In genomic region chr15:65130941-65131340, GRCh38 we compare ENCODE assay signal across 21 cellular contexts. TPM values are rescaled to one million over a fixed set of nuclear protein-coding genes. Genes with fewer than 3 reads are reported as not detected.
DNase-seq lines count a peak whose midpoint lies in the region; ATAC-seq and TF ChIP-seq lines count a peak whose summit lies in the region.
"Had no signal": no experiment of that assay in that cellular context is flagged by ENCODE, and none has a peak within 500 bp of the region (broad histone marks: within the 10 kb centered on the region; RNA-seq: fewer than 3 reads in every experiment).

No MANE protein-coding gene starts in this region.

- H3K9ac ChIP-seq in mesendoderm (ENCODE audit: low read length), result no peak overlapping the region

- H3K36me3 ChIP-seq in mesendoderm (ENCODE audit: control insufficient read depth, insufficient read depth, low read length), result peaks cover 6% of the 10 kb centered on the region

- DNase-seq in activated CD4-positive, alpha-beta T cell treated with anti-CD3 and anti-CD28 coated beads for 36 hours, result peak; percentile 20
- DNase-seq in activated CD4-positive, alpha-beta T cell treated with anti-CD3 and anti-CD28 coated beads, Interleukin-2, amount 50 U/mL, for 4 hours, result no peak
- DNase-seq in Caki2 (ENCODE audit: low read depth) (peak; percentile 5), WTC11 (ENCODE audit: low spot score) (peak; percentile 20), mesendoderm (peak; percentile 42), NCI-H2196 (lab: John Stamatoyannopoulos, UW; ENCODE audit: unreplicated experiment) (no peak), NCI-H510A treated with DMSO at 0.1 percent for 48 hours (lab: John Stamatoyannopoulos, UW) (no peak)
- DNase-seq: Calu3, hippocampal formation, left cardiac atrium, NCI-H187 treated with DMSO at 0.1 percent for 48 hours, NCI-H69, SW 1271 had no signal

- no peaks in the 10 kb centered on the region for H3K27me3 Mint-ChIP-seq in activated CD4-positive, alpha-beta T cell treated with anti-CD3 and anti-CD28 coated beads for 36 hours
- no peaks in the 10 kb centered on the region for H3K27me3 Mint-ChIP-seq in WTC11 (ENCODE audit: low read depth)
- H3K27me3 Mint-ChIP-seq: activated T-helper 17 cell treated with anti-CD3 and anti-CD28 coated beads, Interleukin-2, amount 50 U/mL, for 72 hours had no signal

- peaks cover 35% of the 10 kb centered on the region for H3K4me1 Mint-ChIP-seq in activated CD4-positive, alpha-beta T cell treated with anti-CD3 and anti-CD28 coated beads for 36 hours
- peaks cover 16% of the 10 kb centered on the region for H3K4me1 Mint-ChIP-seq in WTC11

- H3K27ac ChIP-seq in mesendoderm (ENCODE audit: low read depth, low read length), result no peak overlapping the region

- no peak overlapping the region for H3K23ac ChIP-seq in mesendoderm (ENCODE audit: low read length)

- H3K79me1 ChIP-seq in mesendoderm (ENCODE audit: low read length), result peaks cover 9% of the 10 kb centered on the region

- no peak overlapping the region for H3K4me2 ChIP-seq in mesendoderm (ENCODE audit: low read length)

- no peak overlapping the region for H3K4me3 ChIP-seq in mesendoderm (ENCODE audit: low read length)

- H3K4me3 Mint-ChIP-seq in activated CD4-positive, alpha-beta T cell treated with anti-CD3 and anti-CD28 coated beads for 36 hours, result peak overlapping the region; percentile 15
- H3K4me3 Mint-ChIP-seq in WTC11, result no peak overlapping the region

- no peaks in the 10 kb centered on the region for H3K4me1 ChIP-seq in mesendoderm (ENCODE audit: control insufficient read depth, low read depth, low read length)

- H3K27me3 ChIP-seq in mesendoderm (ENCODE audit: insufficient read depth, low read length, poor library complexity), result no peaks in the 10 kb centered on the region

- no peak for TF ChIP-seq CTCF in WTC11 (IDR thresholded peaks at IDR 0.05)

- H2BK5ac ChIP-seq in mesendoderm (ENCODE audit: low read length), result no peak overlapping the region

- peak overlapping the region; percentile 30 for H3K27ac Mint-ChIP-seq in activated CD4-positive, alpha-beta T cell treated with anti-CD3 and anti-CD28 coated beads for 36 hours
- H3K27ac Mint-ChIP-seq in WTC11, result peak overlapping the region; percentile 47

- intact Hi-C loops in activated CD4-positive, alpha-beta T cell treated with anti-CD3 and anti-CD28 coated beads for 36 hours (cut with DNase I, micrococcal nuclease), result loop anchor here (5.0 to 10.0 kb wide), 3 partner anchors 171 to 1034 kb away; partner anchors contain the start of genes PCLAF (in 1 of the 2), RNU5B-1 (in 1 of the 2), SNX1 (in 1 of the 2) and TRIP4 (in 1 of the 2)

- no peak overlapping the region for H3K18ac ChIP-seq in mesendoderm (ENCODE audit: low read length)

- H2BK15ac ChIP-seq in mesendoderm (replicated peaks; ENCODE audit: low read depth), result no peak overlapping the region

- H3K4ac ChIP-seq in mesendoderm (ENCODE audit: low read depth, low read length), result no peak overlapping the region

- no peak overlapping the region for H3K56ac ChIP-seq in mesendoderm (ENCODE audit: low read length)

- no peak overlapping the region for H2AK5ac ChIP-seq in mesendoderm (ENCODE audit: low read length)

- CTCF ChIA-PET in activated CD4-positive, alpha-beta T cell treated with anti-CD3 and anti-CD28 coated beads for 36 hours (lab: Charles Lee), result interaction anchor here (0.9 kb wide), 1 partner anchor 22 kb away, joined by 3 read pairs; no protein-coding TSS in a partner anchor
- CTCF ChIA-PET in WTC11 (lab: Charles Lee), result interaction anchor here (0.7 to 1.3 kb wide), 4 partner anchors 10 to 188 kb away, joined by 3 to 8 read pairs (median 3); no protein-coding TSS in a partner anchor

- no peak overlapping the region for H4K5ac ChIP-seq in mesendoderm (ENCODE audit: low read length)

- no peak overlapping the region for H2BK120ac ChIP-seq in mesendoderm (ENCODE audit: low read depth, low read length)

- in situ Hi-C loops in Caki2 (cut with HindIII; ENCODE audit: low pct_unique_long_range_greater_than_20kb, low sequenced_read_pairs), result no loop called here

- H3K79me2 ChIP-seq in mesendoderm (ENCODE audit: control insufficient read depth, insufficient read depth, low read length), result peaks cover 6% of the 10 kb centered on the region

- H3K9me3 Mint-ChIP-seq in activated CD4-positive, alpha-beta T cell treated with anti-CD3 and anti-CD28 coated beads for 36 hours (ENCODE audit: low read depth), result no peaks in the 10 kb centered on the region
- H3K9me3 Mint-ChIP-seq in WTC11, result peaks cover under 1% of the 10 kb centered on the region
- H3K9me3 Mint-ChIP-seq: activated T-helper 17 cell treated with anti-CD3 and anti-CD28 coated beads, Interleukin-2, amount 50 U/mL, for 72 hours had no signal

- H4K8ac ChIP-seq in mesendoderm (ENCODE audit: low read depth, low read length), result no peak overlapping the region

- POLR2A ChIA-PET in activated CD4-positive, alpha-beta T cell treated with anti-CD3 and anti-CD28 coated beads for 36 hours (lab: Charles Lee), result interaction anchor here (0.9 kb wide), 1 partner anchor 167 kb away, joined by 4 read pairs; no protein-coding TSS in a partner anchor
- POLR2A ChIA-PET in WTC11 (lab: Charles Lee), result interaction anchor here (0.6 kb wide), 1 partner anchor 153 kb away, joined by 5 read pairs; no protein-coding TSS in a partner anchor

- ATAC-seq in activated CD4-positive, alpha-beta T cell treated with anti-CD3 and anti-CD28 coated beads for 36 hours, result no peak
- peak; percentile 6; the same call in 1 of the 2 replicates for ATAC-seq in WTC11
- ATAC-seq in GM18867 (IDR thresholded peaks at IDR 0.05; ENCODE audit: unreplicated experiment), result no peak
- ATAC-seq: activated CD4-positive, CD25-positive, alpha-beta regulatory T cell treated with anti-CD3 and anti-CD28 coated beads, Interleukin-2, amount 50 U/mL, for 24 hours; activated T-helper 17 cell treated with anti-CD3 and anti-CD28 coated beads, Interleukin-2, amount 50 U/mL, for 72 hours; left cardiac atrium; Panc1 had no signal

- no CpG with 5 or more reads among the region's 5 CpGs for WGBS in mesendoderm (ENCODE audit: extremely low coverage, insufficient coverage, low lambda C conversion rate)

- H3K36me3 Mint-ChIP-seq in activated CD4-positive, alpha-beta T cell treated with anti-CD3 and anti-CD28 coated beads for 36 hours (ENCODE audit: low read depth), result peaks cover 35% of the 10 kb centered on the region
- peaks cover 35% of the 10 kb centered on the region for H3K36me3 Mint-ChIP-seq in WTC11

TF ChIP-seq in WTC11, 78 proteins besides CTCF, POLR2A, EP300 and RAD21 (continues in another document):
- TF ChIP-seq ATF1 (CRISPR knock-in tag; IDR thresholded peaks at IDR 0.05) (no peak), HMGXB4 (CRISPR knock-in tag; IDR thresholded peaks at IDR 0.05) (no peak), FOXJ3 (CRISPR knock-in tag; IDR thresholded peaks at IDR 0.05; ENCODE audit: borderline replicate concordance) (no peak), TP53 (CRISPR knock-in tag; IDR thresholded peaks at IDR 0.05) (no peak), ZNF232 (CRISPR knock-in tag; IDR thresholded peaks at IDR 0.05) (no peak), NR1H2 (CRISPR knock-in tag; IDR thresholded peaks at IDR 0.05) (no peak), SMAD3 (CRISPR knock-in tag; IDR thresholded peaks at IDR 0.05; ENCODE audit: borderline replicate concordance) (no peak), RORB (CRISPR knock-in tag; IDR thresholded peaks at IDR 0.05) (no peak), GABPB1 (CRISPR knock-in tag; IDR thresholded peaks at IDR 0.05) (no peak)
- TF ChIP-seq, protein P1, sequence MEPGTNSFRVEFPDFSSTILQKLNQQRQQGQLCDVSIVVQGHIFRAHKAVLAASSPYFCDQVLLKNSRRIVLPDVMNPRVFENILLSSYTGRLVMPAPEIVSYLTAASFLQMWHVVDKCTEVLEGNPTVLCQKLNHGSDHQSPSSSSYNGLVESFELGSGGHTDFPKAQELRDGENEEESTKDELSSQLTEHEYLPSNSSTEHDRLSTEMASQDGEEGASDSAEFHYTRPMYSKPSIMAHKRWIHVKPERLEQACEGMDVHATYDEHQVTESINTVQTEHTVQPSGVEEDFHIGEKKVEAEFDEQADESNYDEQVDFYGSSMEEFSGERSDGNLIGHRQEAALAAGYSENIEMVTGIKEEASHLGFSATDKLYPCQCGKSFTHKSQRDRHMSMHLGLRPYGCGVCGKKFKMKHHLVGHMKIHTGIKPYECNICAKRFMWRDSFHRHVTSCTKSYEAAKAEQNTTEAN (CRISPR knock-in tag; IDR thresholded peaks at IDR 0.05), result no peak

RNA-seq across cellular contexts. Expression of gene PDCD7, which starts 2.7 kb away (rescaled TPM):
- total RNA-seq in activated CD4-positive, alpha-beta T cell treated with anti-CD3 and anti-CD28 coated beads for 36 hours, result 10 to 100 TPM; 16.6 to 24.8 TPM
- 28.6 and 30.4 TPM in 2 replicates for total RNA-seq in Caki2 (2014; rRNA removed; shearing (Covaris generic); ENCODE audit: low replicate concordance)
- 23.5 to 25.4 TPM (median 25.4 TPM) in 3 replicates for total RNA-seq in WTC11 (2021)
- polyA plus RNA-seq in mesendoderm (2013, experiment 1 of 2), result 15.8 TPM
- 16.1 TPM for polyA plus RNA-seq in mesendoderm (2013, experiment 2 of 2)

RNA-seq across cellular contexts. Expression of gene UBAP1L, which starts 15.9 kb away (rescaled TPM):
- total RNA-seq in activated CD4-positive, alpha-beta T cell treated with anti-CD3 and anti-CD28 coated beads for 36 hours, result 1 to 10 TPM; 2.7 to 3.2 TPM
- not detected in 2 replicates for total RNA-seq in Caki2 (2014; rRNA removed; shearing (Covaris generic); ENCODE audit: low replicate concordance)
- 2.0 to 2.9 TPM (median 2.2 TPM) in 3 replicates for total RNA-seq in WTC11 (2021)
- polyA plus RNA-seq in mesendoderm (2013, experiment 1 of 2), result 0.45 TPM
- polyA plus RNA-seq in mesendoderm (2013, experiment 2 of 2), result 0.41 TPM

RNA-seq across cellular contexts. Expression of gene CLPX, which starts 54.2 kb away (rescaled TPM):
- total RNA-seq in activated CD4-positive, alpha-beta T cell treated with anti-CD3 and anti-CD28 coated beads for 36 hours, result 10 to 100 TPM; 65.2 to 73.7 TPM
- 21.2 and 22.8 TPM in 2 replicates for total RNA-seq in Caki2 (2014; rRNA removed; shearing (Covaris generic); ENCODE audit: low replicate concordance)
- 57.9 to 68.7 TPM (median 61.5 TPM) in 3 replicates for total RNA-seq in WTC11 (2021)
- polyA plus RNA-seq in mesendoderm (2013, experiment 1 of 2), result 20.4 TPM
- polyA plus RNA-seq in mesendoderm (2013, experiment 2 of 2), result 21.9 TPM

RNA-seq across cellular contexts. Expression of gene KBTBD13, which starts 54.4 kb away (rescaled TPM):
- not detected for total RNA-seq in activated CD4-positive, alpha-beta T cell treated with anti-CD3 and anti-CD28 coated beads for 36 hours
- not detected in 2 replicates for total RNA-seq in Caki2 (2014; rRNA removed; shearing (Covaris generic); ENCODE audit: low replicate concordance)
- total RNA-seq in WTC11 (2021), result 0.05 TPM in 1 of 3 replicates, not detected in the others
- polyA plus RNA-seq in mesendoderm (2013, experiment 1 of 2), result 0.01 TPM
- polyA plus RNA-seq in mesendoderm (2013, experiment 2 of 2), result 0.01 TPM
- total RNA-seq: A673; activated T-helper 17 cell treated with anti-CD3 and anti-CD28 coated beads, Interleukin-2, amount 50 U/mL, for 72 hours; Calu3; fibroblast of lung; M059J; temporal lobe had no signal

Comparison
In these comparisons a context has a peak if more than half of its experiments do, and no peak if none do; other contexts are left out.
1. DNase-seq: peak in activated CD4-positive, alpha-beta T cell treated with anti-CD3 and anti-CD28 coated beads for 36 hours (single experiment), Caki2 (single experiment), WTC11 (single experiment) and mesendoderm (single experiment); none in activated CD4-positive, alpha-beta T cell treated with anti-CD3 and anti-CD28 coated beads, Interleukin-2, amount 50 U/mL, for 4 hours (0 of 2), NCI-H2196 (single experiment) and NCI-H510A treated with DMSO at 0.1 percent for 48 hours (single experiment).